Comparison of ENCODE assay signal across 7 cellular contexts in the genomic region with DNA sequence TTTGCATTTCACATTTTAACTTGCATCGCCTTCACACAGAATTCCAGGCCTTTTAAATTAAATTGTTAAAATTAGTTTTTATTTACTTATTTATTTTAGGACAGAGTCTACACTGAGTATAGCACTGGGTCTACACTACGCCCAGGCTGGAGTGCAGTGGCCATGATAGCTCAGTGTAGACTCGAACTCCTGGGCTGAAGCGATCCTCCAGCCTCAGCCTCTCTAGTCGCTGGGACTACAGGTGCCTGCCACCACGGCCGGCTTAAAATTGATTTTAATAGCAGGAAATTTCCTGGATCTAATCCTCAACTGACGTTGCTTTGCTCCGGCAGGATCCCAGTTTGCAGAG. TPM values are rescaled to one million over a fixed set of nuclear protein-coding genes. Genes with fewer than 3 reads are reported as not detected.
DNase-seq lines count a peak whose midpoint lies in the region; ATAC-seq and TF ChIP-seq lines count a peak whose summit lies in the region.

No MANE protein-coding gene starts in this region.

- H3K4me3 ChIP-seq in kidney epithelial cell (ENCODE audit: low read depth, low read length): peak overlapping the region; percentile 57
- peak overlapping the region; percentile 68 for H3K4me3 ChIP-seq in suprapubic skin

- H3K4me3 Mint-ChIP-seq in activated naive CD8-positive, alpha-beta T cell treated with anti-CD3 and anti-CD28 coated beads, Interleukin-2, amount 50 U/mL, for 24 hours: peak overlapping the region; percentile 83

- peaks cover 9% of the 10 kb centered on the region for H3K4me1 ChIP-seq in suprapubic skin

- DNase-seq in activated naive CD8-positive, alpha-beta T cell treated with anti-CD3 and anti-CD28 coated beads, Interleukin-2, amount 50 U/mL, for 24 hours: no peak
- DNase-seq in kidney epithelial cell (ENCODE audit: low read depth) (no peak), suprapubic skin (ENCODE audit: low spot score in 2 of 2) (no peak), CD1c-positive myeloid dendritic cell (ENCODE audit: extremely low spot score) (no peak), kidney tubule cell (ENCODE audit: low spot score) (no peak)

- peak; percentile 14 for ATAC-seq in HG03025 (IDR thresholded peaks at IDR 0.05; ENCODE audit: low FRiP score, unreplicated experiment)
- peak; percentile 33 for ATAC-seq in activated naive CD8-positive, alpha-beta T cell treated with anti-CD3 and anti-CD28 coated beads, Interleukin-2, amount 50 U/mL, for 24 hours
- no peak for ATAC-seq in GM18870 (IDR thresholded peaks at IDR 0.05; ENCODE audit: unreplicated experiment)

- H3K36me3 ChIP-seq in kidney epithelial cell (ENCODE audit: control insufficient read depth, insufficient read depth, low read length): no peaks in the 10 kb centered on the region
- H3K36me3 ChIP-seq in suprapubic skin: no peaks in the 10 kb centered on the region

- peaks cover 40% of the 10 kb centered on the region for H3K36me3 Mint-ChIP-seq in activated naive CD8-positive, alpha-beta T cell treated with anti-CD3 and anti-CD28 coated beads, Interleukin-2, amount 50 U/mL, for 24 hours (ENCODE audit: low read depth)

- no peak for TF ChIP-seq CTCF in kidney epithelial cell (IDR thresholded peaks at IDR 0.05; ENCODE audit: insufficient read depth, low read length, poor library complexity, severe bottlenecking)
- no peak for TF ChIP-seq CTCF in suprapubic skin (IDR thresholded peaks at IDR 0.05)

- peak overlapping the region; percentile 88 for H3K27ac Mint-ChIP-seq in activated naive CD8-positive, alpha-beta T cell treated with anti-CD3 and anti-CD28 coated beads, Interleukin-2, amount 50 U/mL, for 24 hours

- H3K9me3 ChIP-seq in suprapubic skin: peaks cover 16% of the 10 kb centered on the region

- TF ChIP-seq POLR2A in suprapubic skin (IDR thresholded peaks at IDR 0.05): no peak

- WGBS in suprapubic skin: 69% methylated on average over 7 of the region's 9 CpGs

- peak overlapping the region; percentile 81 for H3K27ac ChIP-seq in suprapubic skin

- no peak for TF ChIP-seq EP300 in suprapubic skin (IDR thresholded peaks at IDR 0.05)

- H3K9me3 Mint-ChIP-seq in activated naive CD8-positive, alpha-beta T cell treated with anti-CD3 and anti-CD28 coated beads, Interleukin-2, amount 50 U/mL, for 24 hours: peaks cover 48% of the 10 kb centered on the region

- H3K27me3 ChIP-seq in kidney epithelial cell (ENCODE audit: control insufficient read depth, insufficient read depth, low read length) (no peaks in the 10 kb centered on the region), suprapubic skin (no peaks in the 10 kb centered on the region)

- H3K4me1 Mint-ChIP-seq in activated naive CD8-positive, alpha-beta T cell treated with anti-CD3 and anti-CD28 coated beads, Interleukin-2, amount 50 U/mL, for 24 hours: peaks cover 9% of the 10 kb centered on the region

- peaks cover 3% of the 10 kb centered on the region for H3K27me3 Mint-ChIP-seq in activated naive CD8-positive, alpha-beta T cell treated with anti-CD3 and anti-CD28 coated beads, Interleukin-2, amount 50 U/mL, for 24 hours

RNA-seq across cellular contexts. Expression of gene ZNF610, which starts 0.3 kb away (rescaled TPM):
- total RNA-seq in kidney epithelial cell (4.5 and 5.8 TPM in 2 replicates), suprapubic skin (1 to 10 TPM; 1.0 to 5.3 (median 1.2) TPM)

RNA-seq across cellular contexts. Expression of gene ZNF880, which starts 34.0 kb away (rescaled TPM):
- 20.9 and 22.9 TPM in 2 replicates for total RNA-seq in kidney epithelial cell
- total RNA-seq in suprapubic skin: 10 to 100 TPM; 12.1 to 30.5 (median 17.5) TPM

RNA-seq across cellular contexts. Expression of gene ZNF480, which starts 38.8 kb away (rescaled TPM):
- total RNA-seq in kidney epithelial cell (8.0 and 11.0 TPM in 2 replicates), suprapubic skin (10 to 100 TPM in 1 of 4 donors, 1 to 10 TPM in 3; 4.3 to 11.4 (median 7.2) TPM)
